1 cellular context compared by ENCODE assay signal in genomic region chr9:89916001-89916635, GRCh38.
TF ChIP-seq lines count a peak whose summit lies in the region.

No MANE protein-coding gene starts in this region.

TF ChIP-seq in GM23338, 12 proteins besides CTCF, POLR2A, EP300 and RAD21:
- no peak for TF ChIP-seq REST (IDR thresholded peaks at IDR 0.05; ENCODE audit: unreplicated experiment)
- no peak for TF ChIP-seq STAT1 (IDR thresholded peaks at IDR 0.05; ENCODE audit: unreplicated experiment)
- no peak for TF ChIP-seq ZNF114 (CRISPR knock-in tag; IDR thresholded peaks at IDR 0.05)
- no peak for TF ChIP-seq NANOG (IDR thresholded peaks at IDR 0.05; ENCODE audit: borderline replicate concordance)
- no peak for TF ChIP-seq CREB1 (CRISPR knock-in tag; IDR thresholded peaks at IDR 0.05; ENCODE audit: low read depth)
- TF ChIP-seq ZNF462 (CRISPR knock-in tag; IDR thresholded peaks at IDR 0.05): no peak
- TF ChIP-seq ZNF331 (CRISPR knock-in tag; IDR thresholded peaks at IDR 0.05; ENCODE audit: low read depth): no peak
- no peak for TF ChIP-seq ETS1 (IDR thresholded peaks at IDR 0.05)
- no peak for TF ChIP-seq JUNB (IDR thresholded peaks at IDR 0.05; ENCODE audit: unreplicated experiment)
- TF ChIP-seq EZH2phosphoT487 (IDR thresholded peaks at IDR 0.05; ENCODE audit: unreplicated experiment): no peak
- no peak for TF ChIP-seq EZH2 (IDR thresholded peaks at IDR 0.05; ENCODE audit: low read depth, unreplicated experiment)
- no peak for TF ChIP-seq POLR2AphosphoS5 (IDR thresholded peaks at IDR 0.05; ENCODE audit: low read depth)
